15 cellular contexts compared by ENCODE assay signal in the genomic region with DNA sequence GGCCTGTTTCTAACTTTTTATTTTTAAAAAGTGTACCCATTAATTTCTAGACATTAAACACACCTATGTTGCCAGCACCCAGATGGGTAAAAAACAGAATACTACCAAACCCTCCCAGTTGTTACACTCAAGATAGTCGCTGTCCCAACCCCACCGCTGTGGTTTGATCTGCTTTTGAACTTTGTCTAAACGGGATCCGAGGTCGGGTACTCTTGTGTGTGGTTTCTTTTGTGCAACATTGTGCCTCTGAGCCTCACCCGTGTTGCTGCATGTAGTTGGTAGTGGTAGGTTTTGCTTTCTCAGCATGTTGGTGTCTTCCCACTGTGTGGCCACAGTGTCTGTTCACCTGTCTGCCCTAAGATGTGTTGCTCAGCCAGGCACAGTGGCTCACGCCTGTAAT. TPM values are rescaled to one million over a fixed set of nuclear protein-coding genes. Genes with fewer than 3 reads are reported as not detected.
DNase-seq lines count a peak whose midpoint lies in the region; ATAC-seq and TF ChIP-seq lines count a peak whose summit lies in the region.
"Had no signal": no experiment of that assay in that cellular context is flagged by ENCODE, and none has a peak within 500 bp of the region (broad histone marks: within the 10 kb centered on the region; RNA-seq: fewer than 3 reads in every experiment).

No MANE protein-coding gene starts in this region.

- intact Hi-C loops in activated CD4-positive, alpha-beta T cell treated with anti-CD3 and anti-CD28 coated beads for 36 hours (cut with DNase I, micrococcal nuclease), result no loop called here

- ATAC-seq in activated CD4-positive, alpha-beta T cell treated with anti-CD3 and anti-CD28 coated beads for 36 hours, result no peak
- ATAC-seq in activated T-helper 17 cell treated with anti-CD3 and anti-CD28 coated beads, Interleukin-2, amount 50 U/mL, for 72 hours (replicated peaks), result no peak
- peak; percentile 19 for ATAC-seq in thoracic aorta (ENCODE audit: insufficient number of reproducible peaks, low FRiP score, low read depth)
- ATAC-seq: sciatic nerve had no signal

- no peak for TF ChIP-seq CTCF in thoracic aorta (IDR thresholded peaks at IDR 0.05)

- no peaks in the 10 kb centered on the region for H3K27me3 ChIP-seq in thoracic aorta (replicated peaks; ENCODE audit: insufficient read depth)

- H3K4me1 Mint-ChIP-seq in activated CD4-positive, alpha-beta T cell treated with anti-CD3 and anti-CD28 coated beads for 36 hours, result peaks cover 71% of the 10 kb centered on the region
- peaks cover 35% of the 10 kb centered on the region for H3K4me1 Mint-ChIP-seq in activated T-helper 17 cell treated with anti-CD3 and anti-CD28 coated beads, Interleukin-2, amount 50 U/mL, for 72 hours

- H3K4me3 ChIP-seq in thoracic aorta, result no peak overlapping the region

- no peaks in the 10 kb centered on the region for H3K9me3 ChIP-seq in thoracic aorta

- no peaks in the 10 kb centered on the region for H3K27me3 Mint-ChIP-seq in activated CD4-positive, alpha-beta T cell treated with anti-CD3 and anti-CD28 coated beads for 36 hours
- no peaks in the 10 kb centered on the region for H3K27me3 Mint-ChIP-seq in activated T-helper 17 cell treated with anti-CD3 and anti-CD28 coated beads, Interleukin-2, amount 50 U/mL, for 72 hours

- no peaks in the 10 kb centered on the region for H3K9me3 Mint-ChIP-seq in activated CD4-positive, alpha-beta T cell treated with anti-CD3 and anti-CD28 coated beads for 36 hours (ENCODE audit: low read depth)
- no peaks in the 10 kb centered on the region for H3K9me3 Mint-ChIP-seq in activated T-helper 17 cell treated with anti-CD3 and anti-CD28 coated beads, Interleukin-2, amount 50 U/mL, for 72 hours
- H3K9me3 Mint-ChIP-seq: nephron had no signal

- H3K4me1 ChIP-seq in thoracic aorta (ENCODE audit: control insufficient read depth in 1 of 2, low read depth in 2 of 2), result peaks cover 0 to 17% of the 10 kb centered on the region in 2 donors

- peaks cover 21% of the 10 kb centered on the region for H3K36me3 ChIP-seq in thoracic aorta

- CTCF ChIA-PET in activated CD4-positive, alpha-beta T cell treated with anti-CD3 and anti-CD28 coated beads for 36 hours (lab: Charles Lee), result interaction anchor here (0.6 to 1.8 kb wide), 6 partner anchors 8 to 384 kb away, joined by 3 to 8 read pairs (median 4); no protein-coding TSS in a partner anchor

- peak; percentile 30 for DNase-seq in activated CD4-positive, alpha-beta T cell treated with anti-CD3 and anti-CD28 coated beads for 36 hours
- DNase-seq in activated CD4-positive, alpha-beta T cell treated with anti-CD3 and anti-CD28 coated beads, Interleukin-2, amount 50 U/mL, for 4 hours, result no peak
- peak; percentile 8 to 75 (median 50) for DNase-seq in stimulated activated naive CD4-positive, alpha-beta T cell (lab: John Stamatoyannopoulos, UW)
- DNase-seq in stimulated activated naive CD4-positive, alpha-beta T cell treated with Interleukin-2 at 50 U/mL for 16 hours (lab: John Stamatoyannopoulos, UW), result no peak
- DNase-seq in thoracic aorta (ENCODE audit: low spot score) (no peak), NCI-H1694 treated with DMSO at 0.1 percent for 48 hours (lab: John Stamatoyannopoulos, UW) (no peak), kidney tubule cell (ENCODE audit: low spot score) (no peak)
- DNase-seq: aorta, mesendoderm, NCI-H1092 treated with DMSO at 0.1 percent for 48 hours, NCI-H510A treated with DMSO at 0.1 percent for 48 hours had no signal

- H3K4me3 Mint-ChIP-seq in activated CD4-positive, alpha-beta T cell treated with anti-CD3 and anti-CD28 coated beads for 36 hours, result peak overlapping the region; percentile 20
- peak overlapping the region; percentile 35 for H3K4me3 Mint-ChIP-seq in activated T-helper 17 cell treated with anti-CD3 and anti-CD28 coated beads, Interleukin-2, amount 50 U/mL, for 72 hours
- H3K4me3 Mint-ChIP-seq: nephron had no signal

- H3K27ac ChIP-seq in thoracic aorta, result no peak overlapping the region
- H3K27ac ChIP-seq: KMS-11 had no signal

- peak overlapping the region; percentile 28 for H3K27ac Mint-ChIP-seq in activated CD4-positive, alpha-beta T cell treated with anti-CD3 and anti-CD28 coated beads for 36 hours
- H3K27ac Mint-ChIP-seq in activated T-helper 17 cell treated with anti-CD3 and anti-CD28 coated beads, Interleukin-2, amount 50 U/mL, for 72 hours, result peak overlapping the region; percentile 75
- H3K27ac Mint-ChIP-seq: nephron had no signal

- peaks cover 41% of the 10 kb centered on the region for H3K36me3 Mint-ChIP-seq in activated CD4-positive, alpha-beta T cell treated with anti-CD3 and anti-CD28 coated beads for 36 hours (ENCODE audit: low read depth)
- peaks cover 77% of the 10 kb centered on the region for H3K36me3 Mint-ChIP-seq in activated T-helper 17 cell treated with anti-CD3 and anti-CD28 coated beads, Interleukin-2, amount 50 U/mL, for 72 hours (ENCODE audit: low read depth)

- POLR2A ChIA-PET in activated CD4-positive, alpha-beta T cell treated with anti-CD3 and anti-CD28 coated beads for 36 hours (lab: Charles Lee), result interaction anchor here (0.6 kb wide), 1 partner anchor 84 kb away, joined by 5 read pairs; no protein-coding TSS in a partner anchor

RNA-seq across cellular contexts. Expression of a gene that starts 4.3 kb away (rescaled TPM):
- total RNA-seq in activated CD4-positive, alpha-beta T cell treated with anti-CD3 and anti-CD28 coated beads for 36 hours, result 10 to 100 TPM; 31.1 to 43.2 TPM
- 10 to 100 TPM; 52.3 to 65.5 TPM for total RNA-seq in activated T-helper 17 cell treated with anti-CD3 and anti-CD28 coated beads, Interleukin-2, amount 50 U/mL, for 72 hours
- total RNA-seq in thoracic aorta, result 10 to 100 TPM; 63.9 to 79.7 TPM

RNA-seq across cellular contexts. Expression of a gene that starts 34.7 kb away (rescaled TPM):
- 100 to 1,000 TPM; 353 to 384 TPM for total RNA-seq in activated CD4-positive, alpha-beta T cell treated with anti-CD3 and anti-CD28 coated beads for 36 hours
- total RNA-seq in activated T-helper 17 cell treated with anti-CD3 and anti-CD28 coated beads, Interleukin-2, amount 50 U/mL, for 72 hours, result 100 to 1,000 TPM; 250 to 505 TPM
- 10 to 100 TPM; 32.0 to 46.8 TPM for total RNA-seq in thoracic aorta

RNA-seq across cellular contexts. Expression of a gene that starts 47.2 kb away (rescaled TPM):
- 100 to 1,000 TPM; 117 to 133 TPM for total RNA-seq in activated CD4-positive, alpha-beta T cell treated with anti-CD3 and anti-CD28 coated beads for 36 hours
- total RNA-seq in activated T-helper 17 cell treated with anti-CD3 and anti-CD28 coated beads, Interleukin-2, amount 50 U/mL, for 72 hours, result 100 to 1,000 TPM in 1 of 2 donors, 10 to 100 TPM in 1; 93.4 to 127 TPM
- total RNA-seq in thoracic aorta, result 10 to 100 TPM; 36.7 to 85.2 TPM

Comparison
In these comparisons a context has a peak if more than half of its experiments do, and no peak if none do; other contexts are left out.
1. DNase-seq: peak in activated CD4-positive, alpha-beta T cell treated with anti-CD3 and anti-CD28 coated beads for 36 hours (single experiment) and stimulated activated naive CD4-positive, alpha-beta T cell (6 of 6); none in activated CD4-positive, alpha-beta T cell treated with anti-CD3 and anti-CD28 coated beads, Interleukin-2, amount 50 U/mL, for 4 hours (0 of 2), stimulated activated naive CD4-positive, alpha-beta T cell treated with Interleukin-2 at 50 U/mL for 16 hours (single experiment), thoracic aorta (single experiment), NCI-H1694 treated with DMSO at 0.1 percent for 48 hours (single experiment) and kidney tubule cell (single experiment).
2. RNA of a gene that starts 34.7 kb away (total RNA-seq): 250 to 505 TPM in activated T-helper 17 cell treated with anti-CD3 and anti-CD28 coated beads, Interleukin-2, amount 50 U/mL, for 72 hours and 353 to 384 TPM in activated CD4-positive, alpha-beta T cell treated with anti-CD3 and anti-CD28 coated beads for 36 hours; 32.0 to 46.8 TPM in thoracic aorta; every median in the first group is over 4 times any median in the second.